18 cellular contexts compared by ENCODE assay signal in genomic region chr2:25545899-25546298, GRCh38.
DNase-seq lines count a peak whose midpoint lies in the region; ATAC-seq, FAIRE-seq and TF ChIP-seq lines count a peak whose summit lies in the region.
"Had no signal": no experiment of that assay in that cellular context is flagged by ENCODE, and none has a peak within 500 bp of the region (broad histone marks: within the 10 kb centered on the region; RNA-seq: fewer than 3 reads in every experiment).

No MANE protein-coding gene starts in this region.

- POLR2A ChIA-PET in HepG2 (lab: Yijun Ruan, JAX), result no interaction called here
- POLR2A ChIA-PET in CD8-positive, alpha-beta memory T cell (lab: Charles Lee), result no interaction called here

- no peak overlapping the region for H3K4me2 ChIP-seq in HepG2 (ENCODE audit: low read depth, low read length)
- H3K4me2 ChIP-seq: BLaER1 had no signal

- no peaks in the 10 kb centered on the region for H3K9me3 Mint-ChIP-seq in activated CD4-positive, alpha-beta T cell treated with anti-CD3 and anti-CD28 coated beads, Interleukin-2, amount 10 ng/mL, durations not matched to agents 24 days and 14 days
- H3K9me3 Mint-ChIP-seq in CD8-positive, alpha-beta memory T cell, result no peaks in the 10 kb centered on the region

- TF ChIP-seq CTCF in HepG2 (CRISPR knock-in tag; IDR thresholded peaks at IDR 0.05), result no peak

- peaks cover 4% of the 10 kb centered on the region for H3K36me3 Mint-ChIP-seq in activated CD4-positive, alpha-beta T cell treated with anti-CD3 and anti-CD28 coated beads, Interleukin-2, amount 10 ng/mL, durations not matched to agents 24 days and 14 days (ENCODE audit: low read depth)
- peaks cover 1 to 3% (median 2%) of the 10 kb centered on the region in 3 donors for H3K36me3 Mint-ChIP-seq in CD8-positive, alpha-beta memory T cell

- no peaks in the 10 kb centered on the region for H3K27me3 ChIP-seq in HepG2 (ENCODE audit: control insufficient read depth in 1 of 2, insufficient read depth in 2 of 2, low read length in 2 of 2)
- no peaks in the 10 kb centered on the region for H3K27me3 ChIP-seq in CD8-positive, alpha-beta memory T cell (ENCODE audit: insufficient read depth, low read length, poor library complexity, severe bottlenecking)
- H3K27me3 ChIP-seq: BLaER1 had no signal

- no peaks in the 10 kb centered on the region for H3K79me2 ChIP-seq in HepG2 (ENCODE audit: insufficient read depth, low read length)

- no peak overlapping the region for H3K4me3 Mint-ChIP-seq in activated CD4-positive, alpha-beta T cell treated with anti-CD3 and anti-CD28 coated beads, Interleukin-2, amount 10 ng/mL, durations not matched to agents 24 days and 14 days
- no peak overlapping the region for H3K4me3 Mint-ChIP-seq in CD8-positive, alpha-beta memory T cell

- H3K4me1 Mint-ChIP-seq in activated CD4-positive, alpha-beta T cell treated with anti-CD3 and anti-CD28 coated beads, Interleukin-2, amount 10 ng/mL, durations not matched to agents 24 days and 14 days, result peaks cover 9% of the 10 kb centered on the region
- H3K4me1 Mint-ChIP-seq in CD8-positive, alpha-beta memory T cell, result no peaks in the 10 kb centered on the region

- H3K4me3 ChIP-seq in HepG2 (replicated peaks in 1 of 3; ENCODE audit: insufficient read depth in 1 of 3, low read depth in 2 of 3, low read length in 3 of 3), result no peak overlapping the region
- H3K4me3 ChIP-seq in CD8-positive, alpha-beta memory T cell (ENCODE audit: low read length), result no peak overlapping the region
- H3K4me3 ChIP-seq: BLaER1 had no signal

- 90% methylated on average over 4 of the region's 4 CpGs for WGBS in HepG2 (ENCODE audit: low lambda C conversion rate)

- H3K9me3 ChIP-seq in HepG2 (ENCODE audit: low read length), result no peaks in the 10 kb centered on the region
- H3K9me3 ChIP-seq in CD8-positive, alpha-beta memory T cell (ENCODE audit: low read length), result no peaks in the 10 kb centered on the region
- H3K9me3 ChIP-seq: BLaER1 had no signal

- intact Hi-C loops in activated CD4-positive, alpha-beta T cell treated with anti-CD3 and anti-CD28 coated beads, Interleukin-2, amount 10 ng/mL, durations not matched to agents 24 days and 14 days (cut with micrococcal nuclease), result no loop called here
- intact Hi-C loops in HepG2 (cut with micrococcal nuclease; ENCODE audit: unreplicated experiment), result no loop called here

- no TSS peak for BruUV-seq in HepG2 (replicated peaks; lab: Mats Ljungman, UMichigan)

- no peak overlapping the region for H2AFZ ChIP-seq in HepG2 (ENCODE audit: low read length)

- FAIRE-seq in HepG2 (lab: Jason Lieb, UNC), result peak; percentile 44
- FAIRE-seq: GM12892, GM19239, H1 had no signal

- no peaks in the 10 kb centered on the region for H3K27me3 Mint-ChIP-seq in activated CD4-positive, alpha-beta T cell treated with anti-CD3 and anti-CD28 coated beads, Interleukin-2, amount 10 ng/mL, durations not matched to agents 24 days and 14 days
- no peaks in the 10 kb centered on the region for H3K27me3 Mint-ChIP-seq in CD8-positive, alpha-beta memory T cell

- H3K27ac ChIP-seq in HepG2 (ENCODE audit: extremely low read length, insufficient read depth, low read length), result no peak overlapping the region
- no peak overlapping the region for H3K27ac ChIP-seq in CD8-positive, alpha-beta memory T cell (ENCODE audit: low read depth, low read length)
- H3K27ac ChIP-seq: BLaER1, HL-60 had no signal

- CTCF ChIA-PET in HepG2 (lab: Yijun Ruan, JAX; ENCODE audit: low intra/inter-chr PET ratio, low total read pairs), result no interaction called here
- CTCF ChIA-PET in CD8-positive, alpha-beta memory T cell (lab: Charles Lee), result no interaction called here

- in situ Hi-C loops in HepG2 (cut with HindIII; ENCODE audit: extremely low pct_ligation_motif_present, low pct_unique_long_range_greater_than_20kb), result no loop called here

- no peak for TF ChIP-seq RAD21 in HepG2 (CRISPR knock-in tag; IDR thresholded peaks at IDR 0.05)

- H3K36me3 ChIP-seq in HepG2 (replicated peaks in 1 of 2; ENCODE audit: control insufficient read depth in 1 of 2, insufficient read depth in 2 of 2, low read length in 2 of 2), result no peaks in the 10 kb centered on the region
- H3K36me3 ChIP-seq in CD8-positive, alpha-beta memory T cell (ENCODE audit: insufficient read depth, low read length), result no peaks in the 10 kb centered on the region
- H3K36me3 ChIP-seq: BLaER1 had no signal

- no peak overlapping the region for H3K9ac ChIP-seq in HepG2 (ENCODE audit: insufficient read depth, low read depth, low read length)
- H3K9ac ChIP-seq: BLaER1 had no signal

- no peak for TF ChIP-seq POLR2A in HepG2 (IDR thresholded peaks at IDR 0.05; ENCODE audit: insufficient read depth in 1 of 2, low read depth in 2 of 2, low read length in 2 of 2)

- peak; percentile 66 for ATAC-seq in HepG2
- ATAC-seq: HCT116 had no signal

- H3K27ac Mint-ChIP-seq in activated CD4-positive, alpha-beta T cell treated with anti-CD3 and anti-CD28 coated beads, Interleukin-2, amount 10 ng/mL, durations not matched to agents 24 days and 14 days, result no peak overlapping the region
- peak overlapping the region in 1 of 8 donors; percentile 23 for H3K27ac Mint-ChIP-seq in CD8-positive, alpha-beta memory T cell

- no peaks in the 10 kb centered on the region for H4K20me1 ChIP-seq in HepG2 (ENCODE audit: insufficient read depth, low read length)
- H4K20me1 ChIP-seq: BLaER1 had no signal

- peak; percentile 42 for DNase-seq in activated CD4-positive, alpha-beta T cell treated with anti-CD3 and anti-CD28 coated beads, Interleukin-2, amount 10 ng/mL, durations not matched to agents 24 days and 14 days
- DNase-seq in activated CD4-positive, alpha-beta T cell treated with anti-CD3 and anti-CD28 coated beads for 4 hours, result no peak
- peak; percentile 55 for DNase-seq in HuH-7 (ENCODE audit: low spot score)
- peak; percentile 29 for DNase-seq in HepG2 (ENCODE audit: low spot score)
- no peak for DNase-seq in ecto neural progenitor cell (ENCODE audit: low spot score)
- DNase-seq in CD8-positive, alpha-beta memory T cell, result no peak
- DNase-seq in stimulated activated CD4-positive, alpha-beta T cell treated with anti-CD3 and anti-CD28 coated beads, Interleukin-12 subunit alpha, Interleukin-12 subunit beta, amount 100 ng/mL, for 4 hours, result no peak
- DNase-seq: 8988T, AML-193, Calu3, DMS 273 treated with DMSO at 0.1 percent for 48 hours, Karpas-422 had no signal

- TF ChIP-seq EP300 in HepG2 (IDR thresholded peaks at IDR 0.05; ENCODE audit: low read depth in 2 of 2, low read length in 2 of 2) (no peak), HepG2 (CRISPR knock-in tag; IDR thresholded peaks at IDR 0.05; ENCODE audit: borderline replicate concordance) (no peak)

- peaks cover 7% of the 10 kb centered on the region; the same call in 1 of the 2 replicates for H3K4me1 ChIP-seq in HepG2 (ENCODE audit: insufficient read depth, low read length)
- no peaks in the 10 kb centered on the region for H3K4me1 ChIP-seq in CD8-positive, alpha-beta memory T cell (ENCODE audit: insufficient read depth, low read length)

TF ChIP-seq in HepG2, 621 proteins besides CTCF, POLR2A, EP300 and RAD21:
- 0 out of 2 replicates have a peak, but pooled peaks have one; percentile 29 for TF ChIP-seq ZNF253 (CRISPR knock-in tag; IDR thresholded peaks at IDR 0.05; ENCODE audit: borderline replicate concordance)
- no peak for TF ChIP-seq MEF2D (CRISPR knock-in tag; IDR thresholded peaks at IDR 0.05)
- peak; percentile 70 for TF ChIP-seq NFYC (CRISPR knock-in tag; IDR thresholded peaks at IDR 0.05)
- peak; percentile 64; the same call in 1 of the 2 replicates for TF ChIP-seq HOMEZ (CRISPR knock-in tag; IDR thresholded peaks at IDR 0.05; ENCODE audit: low read depth)
- 0 out of 2 replicates have a peak, but pooled peaks have one; percentile 21 for TF ChIP-seq POGZ (CRISPR knock-in tag; IDR thresholded peaks at IDR 0.05)
- no peak for TF ChIP-seq STAT5B (CRISPR knock-in tag; IDR thresholded peaks at IDR 0.05)
- TF ChIP-seq NFYB (CRISPR knock-in tag; IDR thresholded peaks at IDR 0.05), result peak; percentile 41
TF ChIP-seq in HepG2: peak in this region for 5.

Comparison
In these comparisons a context has a peak if more than half of its experiments do, and no peak if none do; other contexts are left out.
1. DNase-seq: peak in activated CD4-positive, alpha-beta T cell treated with anti-CD3 and anti-CD28 coated beads, Interleukin-2, amount 10 ng/mL, durations not matched to agents 24 days and 14 days (single experiment), HuH-7 (single experiment) and HepG2 (single experiment); none in activated CD4-positive, alpha-beta T cell treated with anti-CD3 and anti-CD28 coated beads for 4 hours (0 of 2), ecto neural progenitor cell (single experiment), CD8-positive, alpha-beta memory T cell (0 of 5) and stimulated activated CD4-positive, alpha-beta T cell treated with anti-CD3 and anti-CD28 coated beads, Interleukin-12 subunit alpha, Interleukin-12 subunit beta, amount 100 ng/mL, for 4 hours (single experiment).